Comparison of ENCODE assay signal across 16 cellular contexts in the genomic region with DNA sequence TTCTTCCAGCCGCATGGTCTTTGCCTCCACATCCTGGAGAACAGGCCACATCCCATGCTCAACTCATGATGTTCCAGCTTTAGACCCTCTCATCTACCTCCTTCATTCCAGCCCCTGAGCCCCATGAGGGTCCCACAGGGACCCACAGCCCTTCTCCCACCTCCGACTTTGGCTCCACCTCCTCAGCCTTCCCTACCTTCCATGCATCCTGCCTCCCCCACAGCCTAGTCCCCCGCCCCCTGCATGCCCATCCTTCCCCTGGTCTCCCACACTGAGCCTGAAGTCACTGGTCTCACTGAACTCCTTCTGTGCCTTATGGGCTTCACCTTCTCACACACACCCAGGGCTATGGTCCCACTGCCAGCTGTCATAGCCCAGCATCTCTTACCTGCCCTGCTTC. TPM values are rescaled to one million over a fixed set of nuclear protein-coding genes. Genes with fewer than 3 reads are reported as not detected.
DNase-seq lines count a peak whose midpoint lies in the region; ATAC-seq and TF ChIP-seq lines count a peak whose summit lies in the region.
"Had no signal": no experiment of that assay in that cellular context is flagged by ENCODE, and none has a peak within 500 bp of the region (broad histone marks: within the 10 kb centered on the region; RNA-seq: fewer than 3 reads in every experiment).

No MANE protein-coding gene starts in this region.

- no peaks in the 10 kb centered on the region for H3K79me2 ChIP-seq in osteoblast (ENCODE audit: insufficient read depth, low read length)

- CTCF ChIA-PET in activated B cell treated with CpG ODN at 0.5 μM for 24 hours (lab: Charles Lee): no interaction called here

- H3K9ac ChIP-seq in BLaER1 treated with 17β-estradiol and CSF1 and Interleukin-3, amounts not matched to agents 10 nM and 100 nM: no peak overlapping the region
- H3K9ac ChIP-seq: GM23248 had no signal

- no peaks in the 10 kb centered on the region for H3K9me3 ChIP-seq in BLaER1 treated with 17β-estradiol and CSF1 and Interleukin-3, amounts not matched to agents 10 nM and 100 nM (replicated peaks in 1 of 11)
- H3K9me3 ChIP-seq in osteoblast (ENCODE audit: low read depth, low read length): no peaks in the 10 kb centered on the region
- H3K9me3 ChIP-seq: HAP-1 had no signal

- no peak for TF ChIP-seq CTCF in activated B cell treated with CpG ODN at 0.5 μM for 24 hours (IDR thresholded peaks at IDR 0.05)
- TF ChIP-seq CTCF in osteoblast (IDR thresholded peaks at IDR 0.05; ENCODE audit: extremely low read depth, low read depth, low read length): no peak

- peaks cover 23 to 99% (median 73%) of the 10 kb centered on the region in 10 experiments for H3K4me1 ChIP-seq in BLaER1 treated with 17β-estradiol and CSF1 and Interleukin-3, amounts not matched to agents 10 nM and 100 nM
- peaks cover 18% of the 10 kb centered on the region for H3K4me1 ChIP-seq in osteoblast (ENCODE audit: insufficient read depth, low read length)
- H3K4me1 ChIP-seq: HAP-1 had no signal

- no peaks in the 10 kb centered on the region for H3K27me3 ChIP-seq in BLaER1 treated with 17β-estradiol and CSF1 and Interleukin-3, amounts not matched to agents 10 nM and 100 nM
- no peaks in the 10 kb centered on the region for H3K27me3 ChIP-seq in osteoblast (ENCODE audit: insufficient read depth, low read length)

- intact Hi-C loops in activated B cell treated with CpG ODN at 0.5 μM for 24 hours (cut with micrococcal nuclease): no loop called here

- POLR2A ChIA-PET in activated B cell treated with CpG ODN at 0.5 μM for 24 hours (lab: Charles Lee): interaction anchor here (1.3 to 3.0 kb wide), 2 partner anchors 9 to 10 kb away, joined by 3 to 11 read pairs; a partner anchor contains a TSS

- H3K27ac ChIP-seq in BLaER1 treated with 17β-estradiol and CSF1 and Interleukin-3, amounts not matched to agents 10 nM and 100 nM: no peak overlapping the region
- H3K27ac ChIP-seq in osteoblast (ENCODE audit: low read depth, low read length) (no peak overlapping the region), caudate nucleus (ENCODE audit: low read depth, low read length) (no peak overlapping the region)
- H3K27ac ChIP-seq: GM23248 had no signal

- ATAC-seq in activated B cell treated with CpG ODN at 0.5 μM for 24 hours (ENCODE audit: low read depth) (no peak), GM19397 (IDR thresholded peaks at IDR 0.05; ENCODE audit: unreplicated experiment) (no peak)
- ATAC-seq: CD8-positive, alpha-beta T cell had no signal

- peak overlapping the region; percentile 68 for H3K27ac Mint-ChIP-seq in activated B cell treated with CpG ODN at 0.5 μM for 24 hours
- H3K27ac Mint-ChIP-seq: CD8-positive, alpha-beta T cell had no signal

- H4K20me1 ChIP-seq in BLaER1 treated with 17β-estradiol and CSF1 and Interleukin-3, amounts not matched to agents 10 nM and 100 nM: peaks cover 0 to 29% (median 0%) of the 10 kb centered on the region in 11 experiments; a peak in 3 of 22 replicates
- H4K20me1 ChIP-seq in osteoblast (ENCODE audit: insufficient read depth, low read length): no peaks in the 10 kb centered on the region

- H3K4me2 ChIP-seq in BLaER1 treated with 17β-estradiol and CSF1 and Interleukin-3, amounts not matched to agents 10 nM and 100 nM: peak overlapping the region in 6 of 11 experiments; percentile 9 to 97 (median 28); a peak in 6 of 22 replicates
- H3K4me2 ChIP-seq in osteoblast (ENCODE audit: insufficient read depth, low read length): no peak overlapping the region

- H3K9me3 Mint-ChIP-seq in activated B cell treated with CpG ODN at 0.5 μM for 24 hours: no peaks in the 10 kb centered on the region
- H3K9me3 Mint-ChIP-seq: CD8-positive, alpha-beta T cell had no signal

- no peaks in the 10 kb centered on the region for H3K36me3 Mint-ChIP-seq in activated B cell treated with CpG ODN at 0.5 μM for 24 hours (ENCODE audit: low read depth)
- H3K36me3 Mint-ChIP-seq: CD8-positive, alpha-beta T cell had no signal

- H3K4me3 Mint-ChIP-seq in activated B cell treated with CpG ODN at 0.5 μM for 24 hours: no peak overlapping the region
- H3K4me3 Mint-ChIP-seq: CD8-positive, alpha-beta T cell had no signal

- peaks cover 55% of the 10 kb centered on the region for H3K4me1 Mint-ChIP-seq in activated B cell treated with CpG ODN at 0.5 μM for 24 hours

- H3K36me3 ChIP-seq in BLaER1 treated with 17β-estradiol and CSF1 and Interleukin-3, amounts not matched to agents 10 nM and 100 nM: no peaks in the 10 kb centered on the region
- no peaks in the 10 kb centered on the region for H3K36me3 ChIP-seq in osteoblast (ENCODE audit: insufficient read depth, low read length)
- H3K36me3 ChIP-seq: HAP-1 had no signal

- H2AFZ ChIP-seq in osteoblast (ENCODE audit: low read length): no peak overlapping the region
- H2AFZ ChIP-seq: GM23248 had no signal

- no peak overlapping the region for H3K4me3 ChIP-seq in BLaER1 treated with 17β-estradiol and CSF1 and Interleukin-3, amounts not matched to agents 10 nM and 100 nM
- H3K4me3 ChIP-seq in osteoblast (ENCODE audit: insufficient read depth, low read length): no peak overlapping the region
- H3K4me3 ChIP-seq: GM23248, HAP-1 had no signal

- DNase-seq in activated B cell treated with CpG ODN at 0.5 μM for 24 hours (no peak), osteoblast (ENCODE audit: insufficient read length, low spot score, missing footprints) (peak; percentile 15), caudate nucleus (lab: John Stamatoyannopoulos, UW) (no peak), HT-29 (ENCODE audit: low spot score) (no peak), NCI-H2196 (lab: John Stamatoyannopoulos, UW; ENCODE audit: unreplicated experiment) (no peak)
- DNase-seq: ACHN; Calu3; CD8-positive, alpha-beta T cell; DMS79 treated with DMSO at 0.1 percent for 48 hours; GF-D8; GM23248; KG1 had no signal

- no peaks in the 10 kb centered on the region for H3K27me3 Mint-ChIP-seq in activated B cell treated with CpG ODN at 0.5 μM for 24 hours

RNA-seq across cellular contexts. Expression of a gene that starts 9.8 kb away (rescaled TPM):
- total RNA-seq in activated B cell treated with CpG ODN at 0.5 μM for 24 hours: 2.7 and 5.0 TPM in 2 replicates
- 3.5 and 4.3 TPM in 2 replicates for total RNA-seq in osteoblast
- total RNA-seq in HT-29 (2014; rRNA removed; shearing (Covaris generic)): 38.2 and 44.1 TPM in 2 replicates

RNA-seq across cellular contexts. Expression of a gene that starts 23.6 kb away (rescaled TPM):
- total RNA-seq in activated B cell treated with CpG ODN at 0.5 μM for 24 hours (0.24 and 0.37 TPM in 2 replicates), osteoblast (not detected in 2 replicates)
- total RNA-seq in HT-29 (2014; rRNA removed; shearing (Covaris generic)): not detected in 2 replicates
- total RNA-seq: Calu3, H4 had no signal

RNA-seq across cellular contexts. Expression of a gene that starts 24.1 kb away (rescaled TPM):
- total RNA-seq in activated B cell treated with CpG ODN at 0.5 μM for 24 hours (12.7 and 12.8 TPM in 2 replicates), osteoblast (18.0 and 19.2 TPM in 2 replicates)
- 31.1 and 35.7 TPM in 2 replicates for total RNA-seq in HT-29 (2014; rRNA removed; shearing (Covaris generic))

RNA-seq across cellular contexts. Expression of a gene that starts 43.1 kb away (rescaled TPM):
- total RNA-seq in activated B cell treated with CpG ODN at 0.5 μM for 24 hours: 58.4 and 60.5 TPM in 2 replicates
- 15.6 and 17.1 TPM in 2 replicates for total RNA-seq in osteoblast
- 8.6 and 9.4 TPM in 2 replicates for total RNA-seq in HT-29 (2014; rRNA removed; shearing (Covaris generic))
